8 cellular contexts compared by ENCODE assay signal in genomic region chr6:117352466-117353081, GRCh38.
DNase-seq lines count a peak whose midpoint lies in the region; ATAC-seq and TF ChIP-seq lines count a peak whose summit lies in the region.

No MANE protein-coding gene starts in this region.

- peak; percentile 7 for DNase-seq in AG08396 (ENCODE audit: low spot score)
- peak; percentile 34 for DNase-seq in HuH-7 (ENCODE audit: low spot score)
- DNase-seq in T47D (ENCODE audit: low read depth in 1 of 2, low spot score in 1 of 2): peak; percentile 7 to 50
- no peak for DNase-seq in retinal pigment epithelial cell (ENCODE audit: low read depth)
- DNase-seq in ovary: no peak
- no peak for DNase-seq in mesenteric fat pad (ENCODE audit: low spot score)
- DNase-seq in activated CD4-positive, alpha-beta T cell treated with anti-CD3 and anti-CD28 coated beads, Interleukin-2, amount 50 U/mL, for 4 hours: no peak

- H3K4me1 ChIP-seq in ovary (ENCODE audit: insufficient read depth): no peaks in the 10 kb centered on the region

- peak; percentile 66 for TF ChIP-seq CTCF in retinal pigment epithelial cell (conservative IDR thresholded peaks at IDR 0.05; ENCODE audit: low read depth, low read length)
- TF ChIP-seq CTCF in ovary (IDR thresholded peaks at IDR 0.05): no peak

- 65 to 71% (median 66%) methylated on average over 3 of the region's 3 CpGs for WGBS in ovary, 3 donors

- in situ Hi-C loops in T47D (cut with HindIII; ENCODE audit: low pct_unique_long_range_greater_than_20kb, low sequenced_read_pairs): no loop called here

- H3K4me3 ChIP-seq in retinal pigment epithelial cell (ENCODE audit: low read length) (no peak overlapping the region), ovary (no peak overlapping the region)

- H3K36me3 ChIP-seq in ovary: no peaks in the 10 kb centered on the region

- ATAC-seq in GM18870 (IDR thresholded peaks at IDR 0.05; ENCODE audit: unreplicated experiment): peak; percentile 81

- TF ChIP-seq EP300 in ovary (IDR thresholded peaks at IDR 0.05): no peak

- no peak for TF ChIP-seq POLR2A in ovary (IDR thresholded peaks at IDR 0.05)

- no peaks in the 10 kb centered on the region for H3K9me3 ChIP-seq in ovary

- intact Hi-C loops in ovary (cut with DNase I): no loop called here

- H3K27me3 ChIP-seq in ovary: no peaks in the 10 kb centered on the region

- H3K27ac ChIP-seq in ovary: no peak overlapping the region

Comparison
In these comparisons a context has a peak if more than half of its experiments do, and no peak if none do; other contexts are left out.
1. DNase-seq: peak in AG08396 (single experiment), HuH-7 (single experiment) and T47D (2 of 2); none in retinal pigment epithelial cell (single experiment), ovary (0 of 5), mesenteric fat pad (single experiment) and activated CD4-positive, alpha-beta T cell treated with anti-CD3 and anti-CD28 coated beads, Interleukin-2, amount 50 U/mL, for 4 hours (0 of 2).